ENCODE assay signal across 18 cellular contexts in genomic region chr2:217873371-217873770, GRCh38.
"Had no signal": no experiment of that assay in that cellular context is flagged by ENCODE, and none has a peak within 500 bp of the region (broad histone marks: within the 10 kb centered on the region; RNA-seq: fewer than 3 reads in every experiment).

No MANE protein-coding gene starts in this region.

- H3K27ac ChIP-seq: lower lobe of right lung, suprapubic skin, tibial nerve had no signal

- H3K4me3 ChIP-seq: coronary artery, lower lobe of right lung, suprapubic skin, tibial nerve had no signal

- H3K4me3 Mint-ChIP-seq: activated naive CD4-positive, alpha-beta T cell treated with anti-CD3 and anti-CD28 coated beads for 36 hours; activated naive CD8-positive, alpha-beta T cell treated with anti-CD3 and anti-CD28 coated beads, Interleukin-2, amount 10 ng/mL, durations not matched to agents 7 days and 5 days; activated T-cell treated with anti-CD3 and anti-CD28 coated beads, Interleukin-2, amount 50 U/mL, for 4 hours; immature natural killer cell; naive B cell; stimulated activated naive CD8-positive, alpha-beta T cell treated with anti-CD3 and anti-CD28 coated beads, Interleukin-15, Interleukin-2, amounts not matched to agents 100 ng/mL and 50 ng/mL, for 24 hours had no signal

- H3K9me3 Mint-ChIP-seq: activated naive CD4-positive, alpha-beta T cell treated with anti-CD3 and anti-CD28 coated beads for 36 hours; activated naive CD8-positive, alpha-beta T cell treated with anti-CD3 and anti-CD28 coated beads, Interleukin-2, amount 10 ng/mL, durations not matched to agents 7 days and 5 days; activated T-cell treated with anti-CD3 and anti-CD28 coated beads, Interleukin-2, amount 50 U/mL, for 4 hours; immature natural killer cell; naive B cell; stimulated activated naive CD8-positive, alpha-beta T cell treated with anti-CD3 and anti-CD28 coated beads, Interleukin-15, Interleukin-2, amounts not matched to agents 100 ng/mL and 50 ng/mL, for 24 hours had no signal

- H3K9me3 ChIP-seq: lower lobe of right lung, suprapubic skin, tibial nerve had no signal

- ATAC-seq: activated T-cell treated with anti-CD3 and anti-CD28 coated beads, Interleukin-2, amount 50 U/mL, for 4 hours; left lobe of liver; lower lobe of right lung had no signal

- DNase-seq: activated CD8-positive, alpha-beta memory T cell treated with anti-CD3 and anti-CD28 coated beads for 24 hours; activated CD8-positive, alpha-beta memory T cell treated with anti-CD3 and anti-CD28 coated beads, Interleukin-2, amount 50 U/mL, for 4 hours; activated naive CD4-positive, alpha-beta T cell treated with anti-CD3 and anti-CD28 coated beads for 36 hours; activated naive CD8-positive, alpha-beta T cell treated with anti-CD3 and anti-CD28 coated beads, Interleukin-2, amount 10 ng/mL, durations not matched to agents 7 days and 5 days; activated T-cell treated with anti-CD3 and anti-CD28 coated beads, Interleukin-2, amount 50 U/mL, for 4 hours; amniotic stem cell; immature natural killer cell; lower lobe of right lung; naive B cell; occipital lobe; posterior cingulate gyrus; stimulated activated CD4-positive, alpha-beta T cell treated with anti-CD3 and anti-CD28 coated beads, Interleukin-4, amount 100 ng/mL, for 4 hours; T-helper 2 cell had no signal

- H3K36me3 Mint-ChIP-seq: activated naive CD8-positive, alpha-beta T cell treated with anti-CD3 and anti-CD28 coated beads, Interleukin-2, amount 10 ng/mL, durations not matched to agents 7 days and 5 days; immature natural killer cell; naive B cell had no signal

- H3K27me3 Mint-ChIP-seq: activated naive CD8-positive, alpha-beta T cell treated with anti-CD3 and anti-CD28 coated beads, Interleukin-2, amount 10 ng/mL, durations not matched to agents 7 days and 5 days; stimulated activated naive CD8-positive, alpha-beta T cell treated with anti-CD3 and anti-CD28 coated beads, Interleukin-15, Interleukin-2, amounts not matched to agents 100 ng/mL and 50 ng/mL, for 24 hours had no signal

- H3K4me1 Mint-ChIP-seq: activated naive CD8-positive, alpha-beta T cell treated with anti-CD3 and anti-CD28 coated beads, Interleukin-2, amount 10 ng/mL, durations not matched to agents 7 days and 5 days; immature natural killer cell had no signal

- H3K27me3 ChIP-seq: suprapubic skin, tibial nerve had no signal

- H3K27ac Mint-ChIP-seq: activated naive CD4-positive, alpha-beta T cell treated with anti-CD3 and anti-CD28 coated beads for 36 hours; activated naive CD8-positive, alpha-beta T cell treated with anti-CD3 and anti-CD28 coated beads, Interleukin-2, amount 10 ng/mL, durations not matched to agents 7 days and 5 days; immature natural killer cell; stimulated activated naive CD8-positive, alpha-beta T cell treated with anti-CD3 and anti-CD28 coated beads, Interleukin-15, Interleukin-2, amounts not matched to agents 100 ng/mL and 50 ng/mL, for 24 hours had no signal
